Comparison of ENCODE assay signal across 8 cellular contexts in genomic region chr1:31394628-31395193, GRCh38. TPM values are rescaled to one million over a fixed set of nuclear protein-coding genes. Genes with fewer than 3 reads are reported as not detected.
DNase-seq lines count a peak whose midpoint lies in the region; ATAC-seq lines count a peak whose summit lies in the region.

No MANE protein-coding gene starts in this region.

- no peaks in the 10 kb centered on the region for H3K4me1 ChIP-seq in ectodermal cell (ENCODE audit: control insufficient read depth, insufficient read depth, low read length)

- intact Hi-C loops in activated CD4-positive, alpha-beta memory T cell treated with anti-CD3 and anti-CD28 coated beads for 36 hours (cut with micrococcal nuclease), result loop anchor here (1.0 kb wide), 2 partner anchors 28 to 155 kb away; no protein-coding TSS in a partner anchor

- peaks cover 4% of the 10 kb centered on the region for H3K27me3 Mint-ChIP-seq in activated CD4-positive, alpha-beta memory T cell treated with anti-CD3 and anti-CD28 coated beads for 36 hours
- H3K27me3 Mint-ChIP-seq in memory B cell, result peaks cover 1% of the 10 kb centered on the region

- peak overlapping the region; percentile 37 for H3K4me3 ChIP-seq in ectodermal cell (ENCODE audit: insufficient read depth, low read depth, low read length)

- POLR2A ChIA-PET in activated CD4-positive, alpha-beta memory T cell treated with anti-CD3 and anti-CD28 coated beads for 36 hours (lab: Charles Lee), result interaction anchor here (1.6 kb wide), 1 partner anchor 20 kb away, joined by 4 read pairs; no protein-coding TSS in a partner anchor

- ATAC-seq in HG03520 (IDR thresholded peaks at IDR 0.05; ENCODE audit: unreplicated experiment), result peak; percentile 55
- ATAC-seq in memory B cell (ENCODE audit: low read depth), result peak; percentile 90

- no peaks in the 10 kb centered on the region for H3K36me3 Mint-ChIP-seq in activated CD4-positive, alpha-beta memory T cell treated with anti-CD3 and anti-CD28 coated beads for 36 hours
- no peaks in the 10 kb centered on the region for H3K36me3 Mint-ChIP-seq in memory B cell

- no peak overlapping the region for H3K27ac Mint-ChIP-seq in activated CD4-positive, alpha-beta memory T cell treated with anti-CD3 and anti-CD28 coated beads for 36 hours
- peak overlapping the region; percentile 78 for H3K27ac Mint-ChIP-seq in memory B cell

- no peak overlapping the region for H3K27ac ChIP-seq in ectodermal cell (ENCODE audit: insufficient read depth, low read depth, low read length, poor library complexity, severe bottlenecking)

- no peaks in the 10 kb centered on the region for H3K36me3 ChIP-seq in ectodermal cell (ENCODE audit: control insufficient read depth, insufficient read depth, low read length)

- no peaks in the 10 kb centered on the region for H3K9me3 Mint-ChIP-seq in activated CD4-positive, alpha-beta memory T cell treated with anti-CD3 and anti-CD28 coated beads for 36 hours
- no peaks in the 10 kb centered on the region for H3K9me3 Mint-ChIP-seq in memory B cell

- H3K4me3 Mint-ChIP-seq in activated CD4-positive, alpha-beta memory T cell treated with anti-CD3 and anti-CD28 coated beads for 36 hours, result peak overlapping the region; percentile 75
- peak overlapping the region; percentile 86 for H3K4me3 Mint-ChIP-seq in memory B cell

- CTCF ChIA-PET in activated CD4-positive, alpha-beta memory T cell treated with anti-CD3 and anti-CD28 coated beads for 36 hours (lab: Charles Lee), result interaction anchor here (0.8 to 5.0 kb wide), 28 partner anchors 9 to 394 kb away, joined by 3 to 86 read pairs (median 6); partner anchors contain the start of genes FABP3, HCRTR1, PUM1 and SNRNP40

- peaks cover 8% of the 10 kb centered on the region for H3K4me1 Mint-ChIP-seq in activated CD4-positive, alpha-beta memory T cell treated with anti-CD3 and anti-CD28 coated beads for 36 hours (ENCODE audit: low read depth)
- H3K4me1 Mint-ChIP-seq in memory B cell, result peaks cover 10% of the 10 kb centered on the region

- WGBS in ectodermal cell, 2 experiments, result 4 to 5% methylated on average over 35 of the region's 35 CpGs

- peak; percentile 14 for DNase-seq in NK-92 treated with Interleukin-12 subunit alpha and Interleukin-12 subunit beta, amount 100 ng/mL, for 24 hours (lab: John Stamatoyannopoulos, UW)
- DNase-seq in NK-92 (lab: John Stamatoyannopoulos, UW; ENCODE audit: unreplicated experiment), result no peak
- DNase-seq in NCI-H748 (lab: John Stamatoyannopoulos, UW; ENCODE audit: unreplicated experiment), result peak; percentile 86
- DNase-seq in activated CD4-positive, alpha-beta memory T cell treated with anti-CD3 and anti-CD28 coated beads for 36 hours, result peak; percentile 87
- peak; percentile 76 to 86 for DNase-seq in memory B cell (ENCODE audit: low spot score in 2 of 2)
- DNase-seq in stimulated activated CD8-positive, alpha-beta memory T cell treated with anti-CD3 and anti-CD28 coated beads, Interleukin-12 subunit alpha, Interleukin-12 subunit beta, amount 100 ng/mL, for 1 hour (ENCODE audit: low read depth), result peak; percentile 67

- H3K27me3 ChIP-seq in ectodermal cell (ENCODE audit: control insufficient read depth, insufficient read depth, low read length, poor library complexity, severe bottlenecking), result peaks cover 16% of the 10 kb centered on the region

- no peaks in the 10 kb centered on the region for H3K9me3 ChIP-seq in ectodermal cell (ENCODE audit: control insufficient read depth, low read length)

RNA-seq across cellular contexts. Expression of gene SERINC2, which starts 18.3 kb away (rescaled TPM):
- under 1 TPM; 0.29 to 0.34 TPM for total RNA-seq in activated CD4-positive, alpha-beta memory T cell treated with anti-CD3 and anti-CD28 coated beads for 36 hours
- 22.9 TPM for polyA plus RNA-seq in ectodermal cell (2013, experiment 1 of 4)
- polyA plus RNA-seq in ectodermal cell (2013, experiment 2 of 4), result 27.0 TPM
- 19.5 TPM for polyA plus RNA-seq in ectodermal cell (2013, experiment 3 of 4)
- polyA plus RNA-seq in ectodermal cell (2013, experiment 4 of 4), result 23.7 TPM

RNA-seq across cellular contexts. Expression of gene FABP3, which starts 21.8 kb away (rescaled TPM):
- total RNA-seq in activated CD4-positive, alpha-beta memory T cell treated with anti-CD3 and anti-CD28 coated beads for 36 hours, result not detected
- 2.7 TPM for polyA plus RNA-seq in ectodermal cell (2013, experiment 1 of 4)
- 2.0 TPM for polyA plus RNA-seq in ectodermal cell (2013, experiment 2 of 4)
- 2.8 TPM for polyA plus RNA-seq in ectodermal cell (2013, experiment 3 of 4)
- 1.4 TPM for polyA plus RNA-seq in ectodermal cell (2013, experiment 4 of 4)
